14 cellular contexts compared by ENCODE assay signal in genomic region chr16:84087461-84088151, GRCh38. TPM values are rescaled to one million over a fixed set of nuclear protein-coding genes. Genes with fewer than 3 reads are reported as not detected.
DNase-seq lines count a peak whose midpoint lies in the region; ATAC-seq and TF ChIP-seq lines count a peak whose summit lies in the region.
"Had no signal": no experiment of that assay in that cellular context is flagged by ENCODE, and none has a peak within 500 bp of the region (broad histone marks: within the 10 kb centered on the region; RNA-seq: fewer than 3 reads in every experiment).

No MANE protein-coding gene starts in this region.

- intact Hi-C loops in natural killer cell (cut with micrococcal nuclease): no loop called here

- H3K36me3 Mint-ChIP-seq in natural killer cell treated with Interleukin-12 subunit alpha and Interleukin-12 subunit beta and Interleukin-15 and Interleukin-18, amount 100 ng/mL, for 72 hours: peaks cover 46% of the 10 kb centered on the region
- peaks cover 25% of the 10 kb centered on the region for H3K36me3 Mint-ChIP-seq in natural killer cell
- H3K36me3 Mint-ChIP-seq in activated naive CD8-positive, alpha-beta T cell treated with anti-CD3 and anti-CD28 coated beads, Interleukin-2, amount 50 U/mL, for 24 hours (ENCODE audit: low read depth): peaks cover 61% of the 10 kb centered on the region

- peak overlapping the region; percentile 65 for H3K4me3 Mint-ChIP-seq in natural killer cell treated with Interleukin-12 subunit alpha and Interleukin-12 subunit beta and Interleukin-15 and Interleukin-18, amount 100 ng/mL, for 72 hours
- H3K4me3 Mint-ChIP-seq in natural killer cell: no peak overlapping the region
- no peak overlapping the region for H3K4me3 Mint-ChIP-seq in activated naive CD8-positive, alpha-beta T cell treated with anti-CD3 and anti-CD28 coated beads, Interleukin-2, amount 50 U/mL, for 24 hours

- H3K9me3 Mint-ChIP-seq in natural killer cell treated with Interleukin-12 subunit alpha and Interleukin-12 subunit beta and Interleukin-15 and Interleukin-18, amount 100 ng/mL, for 72 hours: no peaks in the 10 kb centered on the region
- H3K9me3 Mint-ChIP-seq in natural killer cell: no peaks in the 10 kb centered on the region
- H3K9me3 Mint-ChIP-seq in activated naive CD8-positive, alpha-beta T cell treated with anti-CD3 and anti-CD28 coated beads, Interleukin-2, amount 50 U/mL, for 24 hours: no peaks in the 10 kb centered on the region

- peak; percentile 66 to 67 for ATAC-seq in natural killer cell treated with Interleukin-12 subunit alpha and Interleukin-12 subunit beta and Interleukin-15 and Interleukin-18, amount 100 ng/mL, for 72 hours
- no peak for ATAC-seq in natural killer cell
- no peak for ATAC-seq in activated naive CD8-positive, alpha-beta T cell treated with anti-CD3 and anti-CD28 coated beads, Interleukin-2, amount 50 U/mL, for 24 hours
- no peak for ATAC-seq in HG02571 (IDR thresholded peaks at IDR 0.05; ENCODE audit: unreplicated experiment)
- no peak for ATAC-seq in GM18867 (IDR thresholded peaks at IDR 0.05; ENCODE audit: unreplicated experiment)

- H3K4me1 Mint-ChIP-seq in natural killer cell treated with Interleukin-12 subunit alpha and Interleukin-12 subunit beta and Interleukin-15 and Interleukin-18, amount 100 ng/mL, for 72 hours (ENCODE audit: low read depth in 2 of 2): peaks cover 29 to 42% of the 10 kb centered on the region in 2 donors
- peaks cover 21 to 27% of the 10 kb centered on the region in 2 donors for H3K4me1 Mint-ChIP-seq in natural killer cell
- H3K4me1 Mint-ChIP-seq in activated naive CD8-positive, alpha-beta T cell treated with anti-CD3 and anti-CD28 coated beads, Interleukin-2, amount 50 U/mL, for 24 hours: peaks cover 46% of the 10 kb centered on the region

- H3K27ac Mint-ChIP-seq in natural killer cell treated with Interleukin-12 subunit alpha and Interleukin-12 subunit beta and Interleukin-15 and Interleukin-18, amount 100 ng/mL, for 72 hours: peak overlapping the region in 1 of 2 donors; percentile 11
- peak overlapping the region in 1 of 2 donors; percentile 23 for H3K27ac Mint-ChIP-seq in natural killer cell
- peak overlapping the region; percentile 3 for H3K27ac Mint-ChIP-seq in activated naive CD8-positive, alpha-beta T cell treated with anti-CD3 and anti-CD28 coated beads, Interleukin-2, amount 50 U/mL, for 24 hours

- DNase-seq in natural killer cell treated with Interleukin-12 subunit alpha and Interleukin-12 subunit beta and Interleukin-15 and Interleukin-18, amount 100 ng/mL, for 72 hours (ENCODE audit: low spot score): no peak
- DNase-seq in natural killer cell (no peak), NCI-H2227 treated with DMSO at 0.1 percent for 48 hours (lab: John Stamatoyannopoulos, UW) (peak; percentile 61), NCI-H748 (lab: John Stamatoyannopoulos, UW; ENCODE audit: unreplicated experiment) (no peak)
- no peak for DNase-seq in activated naive CD8-positive, alpha-beta T cell treated with anti-CD3 and anti-CD28 coated beads, Interleukin-2, amount 50 U/mL, for 24 hours
- no peak for DNase-seq in activated effector memory CD4-positive, alpha-beta T cell treated with anti-CD3 and anti-CD28 coated beads, Interleukin-2, amount 50 U/mL, for 16 hours
- DNase-seq: activated CD4-positive, CD25-positive, alpha-beta regulatory T cell treated with anti-CD3 and anti-CD28 coated beads, Interleukin-2, amount 50 U/mL, for 72 hours; colonic mucosa; esophagus squamous epithelium; mesendoderm; NCI-H226; SHP77 had no signal

- no peak for TF ChIP-seq CTCF in natural killer cell (IDR thresholded peaks at IDR 0.05)

- no peaks in the 10 kb centered on the region for H3K27me3 Mint-ChIP-seq in natural killer cell treated with Interleukin-12 subunit alpha and Interleukin-12 subunit beta and Interleukin-15 and Interleukin-18, amount 100 ng/mL, for 72 hours
- no peaks in the 10 kb centered on the region for H3K27me3 Mint-ChIP-seq in natural killer cell (ENCODE audit: low read depth in 2 of 2)
- no peaks in the 10 kb centered on the region for H3K27me3 Mint-ChIP-seq in activated naive CD8-positive, alpha-beta T cell treated with anti-CD3 and anti-CD28 coated beads, Interleukin-2, amount 50 U/mL, for 24 hours

RNA-seq across cellular contexts. Expression of gene MBTPS1, which starts 29.1 kb away (rescaled TPM):
- total RNA-seq in natural killer cell treated with Interleukin-12 subunit alpha and Interleukin-12 subunit beta and Interleukin-15 and Interleukin-18, amount 100 ng/mL, for 72 hours: 10 to 100 TPM; 65.4 to 83.4 TPM
- total RNA-seq in natural killer cell: 100 to 1,000 TPM in 2 of 3 donors, 10 to 100 TPM in 1; 85.2 to 124 (median 113) TPM

RNA-seq across cellular contexts. Expression of gene SLC38A8, which starts 45.0 kb away (rescaled TPM):
- not detected for total RNA-seq in natural killer cell treated with Interleukin-12 subunit alpha and Interleukin-12 subunit beta and Interleukin-15 and Interleukin-18, amount 100 ng/mL, for 72 hours
- not detected for total RNA-seq in natural killer cell
- total RNA-seq: colonic mucosa, esophagus squamous epithelium had no signal

RNA-seq across cellular contexts. Expression of gene HSDL1, which starts 57.4 kb away (rescaled TPM):
- total RNA-seq in natural killer cell treated with Interleukin-12 subunit alpha and Interleukin-12 subunit beta and Interleukin-15 and Interleukin-18, amount 100 ng/mL, for 72 hours: 10 to 100 TPM in 1 of 2 donors, 1 to 10 TPM in 1; 7.3 to 21.0 TPM
- 10 to 100 TPM; 11.2 to 15.3 (median 13.5) TPM for total RNA-seq in natural killer cell

RNA-seq across cellular contexts. Expression of gene DNAAF1, which starts 57.5 kb away (rescaled TPM):
- not detected for total RNA-seq in natural killer cell treated with Interleukin-12 subunit alpha and Interleukin-12 subunit beta and Interleukin-15 and Interleukin-18, amount 100 ng/mL, for 72 hours
- total RNA-seq in natural killer cell: 1 to 10 TPM in 1 of 3 donors, under 1 TPM in 2; 0.43 to 2.9 (median 0.95) TPM

Comparison
In these comparisons a context has a peak if more than half of its experiments do, and no peak if none do; other contexts are left out.
1. ATAC-seq: peak in natural killer cell treated with Interleukin-12 subunit alpha and Interleukin-12 subunit beta and Interleukin-15 and Interleukin-18, amount 100 ng/mL, for 72 hours (2 of 2); none in natural killer cell (0 of 3), activated naive CD8-positive, alpha-beta T cell treated with anti-CD3 and anti-CD28 coated beads, Interleukin-2, amount 50 U/mL, for 24 hours (single experiment), HG02571 (single experiment) and GM18867 (single experiment).